13 cellular contexts compared by ENCODE assay signal in genomic region chr17:65017375-65017774, GRCh38. TPM values are rescaled to one million over a fixed set of nuclear protein-coding genes. Genes with fewer than 3 reads are reported as not detected.
DNase-seq lines count a peak whose midpoint lies in the region; ATAC-seq and TF ChIP-seq lines count a peak whose summit lies in the region.
"Had no signal": no experiment of that assay in that cellular context is flagged by ENCODE, and none has a peak within 500 bp of the region (broad histone marks: within the 10 kb centered on the region; RNA-seq: fewer than 3 reads in every experiment).

No MANE protein-coding gene starts in this region.

- peaks cover 24% of the 10 kb centered on the region; the same call in 1 of the 2 replicates for H4K20me1 ChIP-seq in OCI-LY7 (ENCODE audit: insufficient read depth, low read length)

- intact Hi-C loops in CD4-positive, alpha-beta memory T cell (cut with micrococcal nuclease), result no loop called here
- intact Hi-C loops in OCI-LY7 (cut with micrococcal nuclease; ENCODE audit: unreplicated experiment), result no loop called here
- intact Hi-C loops in activated CD4-positive, alpha-beta T cell treated with anti-CD3 and anti-CD28 coated beads, Interleukin-2, amount 10 ng/mL, durations not matched to agents 24 days and 14 days (cut with micrococcal nuclease), result no loop called here

- H2AFZ ChIP-seq in OCI-LY7 (ENCODE audit: low read length), result no peak overlapping the region

- no peak overlapping the region for H3K27ac ChIP-seq in CD4-positive, alpha-beta memory T cell (ENCODE audit: low read depth, low read length)
- no peak overlapping the region for H3K27ac ChIP-seq in OCI-LY7 (ENCODE audit: low read depth, low read length, poor library complexity, severe bottlenecking)
- H3K27ac ChIP-seq in endodermal cell (ENCODE audit: low read depth, low read length), result no peak overlapping the region

- H3K27me3 ChIP-seq in CD4-positive, alpha-beta memory T cell (ENCODE audit: insufficient read depth, low read length), result no peaks in the 10 kb centered on the region
- no peaks in the 10 kb centered on the region for H3K27me3 ChIP-seq in endodermal cell (ENCODE audit: control insufficient read depth, insufficient read depth, low read length, poor library complexity, severe bottlenecking)

- H3K9ac ChIP-seq in endodermal cell (ENCODE audit: extremely low read depth, low read length, poor library complexity, severe bottlenecking), result no peak overlapping the region

- no peak overlapping the region for H3K4me3 Mint-ChIP-seq in CD4-positive, alpha-beta memory T cell
- H3K4me3 Mint-ChIP-seq in endodermal cell, result no peak overlapping the region
- H3K4me3 Mint-ChIP-seq in nephron, result no peak overlapping the region
- no peak overlapping the region for H3K4me3 Mint-ChIP-seq in activated CD4-positive, alpha-beta T cell treated with anti-CD3 and anti-CD28 coated beads, Interleukin-2, amount 10 ng/mL, durations not matched to agents 24 days and 14 days
- H3K4me3 Mint-ChIP-seq: stimulated activated effector memory CD8-positive, alpha-beta T cell treated with anti-CD3 and anti-CD28 coated beads, Interleukin-12 subunit alpha, Interleukin-12 subunit beta, amount 100 ng/mL, for 72 hours had no signal

- H3K4me1 Mint-ChIP-seq in CD4-positive, alpha-beta memory T cell, result peaks cover 57 to 91% (median 75%) of the 10 kb centered on the region in 4 donors
- no peaks in the 10 kb centered on the region for H3K4me1 Mint-ChIP-seq in endodermal cell
- H3K4me1 Mint-ChIP-seq in nephron, result peaks cover 70% of the 10 kb centered on the region
- H3K4me1 Mint-ChIP-seq in activated CD4-positive, alpha-beta T cell treated with anti-CD3 and anti-CD28 coated beads, Interleukin-2, amount 10 ng/mL, durations not matched to agents 24 days and 14 days, result peaks cover 53% of the 10 kb centered on the region

- H3K9me2 ChIP-seq in OCI-LY7 (ENCODE audit: insufficient read depth, low read length), result no peaks in the 10 kb centered on the region

- no peaks in the 10 kb centered on the region for H3K9me3 ChIP-seq in CD4-positive, alpha-beta memory T cell (ENCODE audit: control insufficient read depth in 1 of 2, low read length in 2 of 2)
- H3K9me3 ChIP-seq in OCI-LY7 (ENCODE audit: low read length) (no peaks in the 10 kb centered on the region), endodermal cell (ENCODE audit: control insufficient read depth, low read length) (no peaks in the 10 kb centered on the region)

- peaks cover 68% of the 10 kb centered on the region for H3K4me1 ChIP-seq in CD4-positive, alpha-beta memory T cell (ENCODE audit: insufficient read depth, low read length)
- H3K4me1 ChIP-seq in OCI-LY7 (ENCODE audit: insufficient read depth, low read length, poor library complexity, severe bottlenecking), result peaks cover 69% of the 10 kb centered on the region
- H3K4me1 ChIP-seq in endodermal cell (ENCODE audit: control insufficient read depth, insufficient read depth, low read length), result no peaks in the 10 kb centered on the region

- H3K36me3 ChIP-seq in CD4-positive, alpha-beta memory T cell (ENCODE audit: insufficient read depth, low read length), result peaks cover 23% of the 10 kb centered on the region
- H3K36me3 ChIP-seq in OCI-LY7 (ENCODE audit: insufficient read depth, low read length) (peaks cover 97% of the 10 kb centered on the region), endodermal cell (ENCODE audit: control insufficient read depth, insufficient read depth, low read length) (peaks cover 68% of the 10 kb centered on the region)

- no peak overlapping the region for H3K4me2 ChIP-seq in OCI-LY7 (ENCODE audit: low read length)

- peaks cover 50 to 74% of the 10 kb centered on the region in 2 donors for H3K36me3 Mint-ChIP-seq in CD4-positive, alpha-beta memory T cell
- H3K36me3 Mint-ChIP-seq in endodermal cell (ENCODE audit: low read depth) (peaks cover 51% of the 10 kb centered on the region), nephron (ENCODE audit: low read depth) (peaks cover 52% of the 10 kb centered on the region)
- peaks cover 60% of the 10 kb centered on the region for H3K36me3 Mint-ChIP-seq in activated CD4-positive, alpha-beta T cell treated with anti-CD3 and anti-CD28 coated beads, Interleukin-2, amount 10 ng/mL, durations not matched to agents 24 days and 14 days (ENCODE audit: low read depth)

- H3K79me2 ChIP-seq in OCI-LY7 (ENCODE audit: insufficient read depth, low read depth, low read length), result peaks cover 99% of the 10 kb centered on the region

- no peak for ATAC-seq in GM21528 (IDR thresholded peaks at IDR 0.05; ENCODE audit: low FRiP score, unreplicated experiment)
- ATAC-seq in esophagus mucosa, result no peak
- ATAC-seq: stimulated activated effector memory CD8-positive, alpha-beta T cell treated with anti-CD3 and anti-CD28 coated beads, Interleukin-12 subunit alpha, Interleukin-12 subunit beta, amount 100 ng/mL, for 72 hours had no signal

- no peaks in the 10 kb centered on the region for H3K27me3 Mint-ChIP-seq in CD4-positive, alpha-beta memory T cell
- H3K27me3 Mint-ChIP-seq in endodermal cell (ENCODE audit: insufficient read depth), result no peaks in the 10 kb centered on the region
- no peaks in the 10 kb centered on the region for H3K27me3 Mint-ChIP-seq in nephron (ENCODE audit: low read depth)
- no peaks in the 10 kb centered on the region for H3K27me3 Mint-ChIP-seq in activated CD4-positive, alpha-beta T cell treated with anti-CD3 and anti-CD28 coated beads, Interleukin-2, amount 10 ng/mL, durations not matched to agents 24 days and 14 days
- H3K27me3 Mint-ChIP-seq: progenitor cell of endocrine pancreas had no signal

- BruUV-seq in OCI-LY7 (replicated peaks; lab: Mats Ljungman, UMichigan), result TSS peak; percentile 21

- H3K27ac Mint-ChIP-seq in CD4-positive, alpha-beta memory T cell, result peak overlapping the region in 4 of 7 donors; percentile 13 to 71 (median 24)
- H3K27ac Mint-ChIP-seq in endodermal cell (peak overlapping the region; percentile 63), nephron (peak overlapping the region in 2 of 3 experiments; percentile 33 to 85)
- no peak overlapping the region for H3K27ac Mint-ChIP-seq in activated CD4-positive, alpha-beta T cell treated with anti-CD3 and anti-CD28 coated beads, Interleukin-2, amount 10 ng/mL, durations not matched to agents 24 days and 14 days
- H3K27ac Mint-ChIP-seq: progenitor cell of endocrine pancreas had no signal

- no peak for DNase-seq in CD4-positive, alpha-beta memory T cell
- DNase-seq in OCI-LY7 (ENCODE audit: low spot score) (no peak), endodermal cell (no peak), iPS-NIHi7 (ENCODE audit: extremely low spot score) (no peak)
- no peak for DNase-seq in activated CD4-positive, alpha-beta T cell treated with anti-CD3 and anti-CD28 coated beads, Interleukin-2, amount 10 ng/mL, durations not matched to agents 24 days and 14 days
- DNase-seq: activated CD4-positive, alpha-beta T cell treated with anti-CD3 and anti-CD28 coated beads for 1 hour; DMS53; SW 1271 had no signal

- H3K4me3 ChIP-seq in CD4-positive, alpha-beta memory T cell (ENCODE audit: low read length in 2 of 2), result no peak overlapping the region
- H3K4me3 ChIP-seq in OCI-LY7 (ENCODE audit: low read depth, low read length, poor library complexity, severe bottlenecking) (no peak overlapping the region), endodermal cell (ENCODE audit: low read length) (no peak overlapping the region)

- CTCF ChIA-PET in CD4-positive, alpha-beta memory T cell (lab: Charles Lee; ENCODE audit: partially characterized antibody), result interaction anchor here (0.6 to 1.8 kb wide), 4 partner anchors 8 to 88 kb away, joined by 3 to 10 read pairs (median 4); no protein-coding TSS in a partner anchor
- CTCF ChIA-PET in OCI-LY7 (lab: Charles Lee; ENCODE audit: unreplicated experiment), result no interaction called here

- WGBS in endodermal cell (ENCODE audit: insufficient coverage in 1 of 2, insufficient read length in 1 of 2), 2 experiments, result 94 to 97% methylated on average over 5 to 10 of the region's 10 CpGs

- H3K9me3 Mint-ChIP-seq in CD4-positive, alpha-beta memory T cell, result no peaks in the 10 kb centered on the region
- H3K9me3 Mint-ChIP-seq in endodermal cell, result no peaks in the 10 kb centered on the region
- H3K9me3 Mint-ChIP-seq in nephron, result no peaks in the 10 kb centered on the region
- H3K9me3 Mint-ChIP-seq in activated CD4-positive, alpha-beta T cell treated with anti-CD3 and anti-CD28 coated beads, Interleukin-2, amount 10 ng/mL, durations not matched to agents 24 days and 14 days, result no peaks in the 10 kb centered on the region

- TF ChIP-seq CTCF in OCI-LY7 (conservative IDR thresholded peaks at IDR 0.05; ENCODE audit: low read length) (no peak), endodermal cell (conservative IDR thresholded peaks at IDR 0.05) (no peak), nephron (IDR thresholded peaks at IDR 0.05; ENCODE audit: unreplicated experiment in 3 of 3) (no peak)

- POLR2A ChIA-PET in CD4-positive, alpha-beta memory T cell (lab: Charles Lee; ENCODE audit: partially characterized antibody), result interaction anchor here (2.9 to 3.7 kb wide), 2 partner anchors 32 to 42 kb away, joined by 12 to 20 read pairs; no protein-coding TSS in a partner anchor
- POLR2A ChIA-PET in OCI-LY7 (lab: Charles Lee), result interaction anchor here (0.8 to 3.4 kb wide), 6 partner anchors 11 to 28 kb away, joined by 3 to 20 read pairs (median 4); no protein-coding TSS in a partner anchor

RNA-seq across cellular contexts. Expression of gene GNA13, which starts 39.2 kb away (rescaled TPM):
- 100 to 1,000 TPM; 102 to 107 TPM for total RNA-seq in CD4-positive, alpha-beta memory T cell
- polyA plus RNA-seq in CD4-positive, alpha-beta memory T cell, result 10 to 100 TPM; 47.9 to 54.8 TPM
- total RNA-seq in OCI-LY7 (2014; rRNA removed; shearing (Covaris generic)), result 70.6 and 76.5 TPM in 2 replicates
- total RNA-seq in OCI-LY7 (2022) (136 and 141 TPM in 2 replicates), endodermal cell (10 to 100 TPM; 59.3 to 66.8 TPM), esophagus mucosa (16.9 TPM)
- 59.5 TPM for polyA plus RNA-seq in endodermal cell (2013, experiment 1 of 2)
- polyA plus RNA-seq in endodermal cell (2013, experiment 2 of 2), result 61.0 TPM
- 51.1 and 52.3 TPM in 2 replicates for total RNA-seq in activated CD4-positive, alpha-beta T cell treated with anti-CD3 and anti-CD28 coated beads, Interleukin-2, amount 10 ng/mL, durations not matched to agents 24 days and 14 days
